ENCODE assay signal across 21 cellular contexts in the genomic region with DNA sequence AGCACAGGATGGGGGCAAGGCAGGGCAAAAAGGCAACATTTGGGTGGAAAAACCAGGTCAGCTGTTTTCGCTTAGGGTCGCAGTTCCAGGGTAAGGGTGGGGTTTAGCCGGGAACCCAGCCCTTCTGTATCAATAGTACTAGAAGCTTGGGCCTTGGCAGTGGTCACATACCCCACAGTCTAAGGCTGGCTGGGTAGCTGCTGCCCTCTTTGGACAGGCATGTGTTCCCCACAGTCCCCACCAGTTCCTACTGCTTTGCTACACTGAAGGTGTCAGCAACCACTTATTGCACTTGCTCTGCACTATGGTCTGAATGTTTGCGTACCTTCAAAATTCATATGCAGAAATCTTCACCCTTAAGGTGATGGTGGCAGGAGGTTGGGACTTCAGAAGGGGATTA.
"Had no signal": no experiment of that assay in that cellular context is flagged by ENCODE, and none has a peak within 500 bp of the region (broad histone marks: within the 10 kb centered on the region; RNA-seq: fewer than 3 reads in every experiment).

No MANE protein-coding gene starts in this region.

- H2AFZ ChIP-seq: hepatocyte, parathyroid adenoma had no signal

- H3K4me1 ChIP-seq: left lung, parathyroid adenoma, prostate gland, suprapubic skin, upper lobe of right lung had no signal

- H3K9me3 Mint-ChIP-seq: endodermal cell, nephron had no signal

- H3K27ac ChIP-seq: coronary artery, foreskin keratinocyte, hepatocyte, left lung, parathyroid adenoma, prostate gland, suprapubic skin, tibial artery, upper lobe of right lung had no signal

- H3K4me2 ChIP-seq: hepatocyte had no signal

- H3K27me3 ChIP-seq: foreskin keratinocyte, hepatocyte, left lung, suprapubic skin, tibial artery, upper lobe of right lung had no signal

- H3K4me3 ChIP-seq: coronary artery, hepatocyte, left lung, lung, prostate gland, suprapubic skin, tibial artery, upper lobe of right lung had no signal

- H3K9ac ChIP-seq: parathyroid adenoma had no signal

- H3K36me3 ChIP-seq: left lung, prostate gland, suprapubic skin, tibial artery, upper lobe of right lung had no signal

- H3K79me2 ChIP-seq: hepatocyte, parathyroid adenoma had no signal

- H3K27ac Mint-ChIP-seq: endodermal cell, naive B cell, nephron had no signal

- H3K9me3 ChIP-seq: left lung, prostate gland, suprapubic skin, tibial artery, upper lobe of right lung had no signal

- DNase-seq: central memory CD4-positive, alpha-beta T cell; effector CD4-positive, alpha-beta T cell; endodermal cell; erythroblast; foreskin keratinocyte; islet precursor cell; left lung; mesendoderm; naive B cell; small intestine; stimulated activated CD4-positive, alpha-beta T cell treated with anti-CD3 and anti-CD28 coated beads, Interleukin-12 subunit alpha, Interleukin-12 subunit beta, amount 100 ng/mL, for 4 hours; stimulated activated naive CD8-positive, alpha-beta T cell treated with anti-CD3 and anti-CD28 coated beads, Interleukin-15, Interleukin-2, amounts not matched to agents 100 U/mL and 50 U/mL, for 24 hours; tibial artery; upper lobe of right lung had no signal

- H3K4me1 Mint-ChIP-seq: naive B cell, nephron had no signal

- ATAC-seq: foreskin keratinocyte; left lung; stimulated activated naive CD8-positive, alpha-beta T cell treated with anti-CD3 and anti-CD28 coated beads, Interleukin-15, Interleukin-2, amounts not matched to agents 100 U/mL and 50 U/mL, for 24 hours; upper lobe of right lung had no signal

- H3K4me3 Mint-ChIP-seq: endodermal cell, naive B cell, nephron had no signal
